In genomic region chr15:57437564-57437963, GRCh38 we compare ENCODE assay signal across 1 cellular context.
TF ChIP-seq lines count a peak whose summit lies in the region.

No MANE protein-coding gene starts in this region.

TF ChIP-seq in WTC11, 78 proteins besides CTCF, POLR2A, EP300 and RAD21 (continued from another document):
- TF ChIP-seq ZNF425 (CRISPR knock-in tag; conservative IDR thresholded peaks at IDR 0.05), result no peak
